In genomic region chr6:142944126-142945066, GRCh38 we compare ENCODE assay signal across 1 cellular context.
TF ChIP-seq lines count a peak whose summit lies in the region.

No MANE protein-coding gene starts in this region.

TF ChIP-seq in HepG2, 621 proteins besides CTCF, POLR2A, EP300 and RAD21 (continued from another document):
- TF ChIP-seq ZNF138 (CRISPR knock-in tag; IDR thresholded peaks at IDR 0.05; ENCODE audit: low read depth) (0 out of 2 replicates have a peak, but pooled peaks have one; percentile 40), ZNF407 (CRISPR knock-in tag; IDR thresholded peaks at IDR 0.05; ENCODE audit: not compliant biosample characterization) (peak; percentile 68), ZBTB38 (CRISPR knock-in tag; IDR thresholded peaks at IDR 0.05) (no peak), ZNF234 (CRISPR knock-in tag; conservative IDR thresholded peaks at IDR 0.05) (no peak), ZNF83 (CRISPR knock-in tag; IDR thresholded peaks at IDR 0.05; ENCODE audit: borderline replicate concordance) (no peak; the same call in 1 of the 2 replicates), ZNF331 (CRISPR knock-in tag; IDR thresholded peaks at IDR 0.05) (peak; percentile 60; the same call in 1 of the 2 replicates), ZNF879 (CRISPR knock-in tag; IDR thresholded peaks at IDR 0.05) (peak; percentile 21; the same call in 1 of the 2 replicates), LBX2 (CRISPR knock-in tag; IDR thresholded peaks at IDR 0.05; ENCODE audit: borderline replicate concordance) (peak; percentile 69; the same call in 1 of the 2 replicates), TEAD3 (CRISPR knock-in tag; optimal IDR thresholded peaks at IDR 0.05; ENCODE audit: borderline replicate concordance) (peak; percentile 67), TSC22D2 (CRISPR knock-in tag; IDR thresholded peaks at IDR 0.05; ENCODE audit: borderline replicate concordance) (no peak; the same call in 1 of the 2 replicates), KLF9 (CRISPR knock-in tag; IDR thresholded peaks at IDR 0.05; ENCODE audit: low read depth) (0 out of 2 replicates have a peak, but pooled peaks have one; percentile 55), ONECUT2 (CRISPR knock-in tag; IDR thresholded peaks at IDR 0.05) (no peak), SOX6 (IDR thresholded peaks at IDR 0.05) (no peak), SOX6 (CRISPR knock-in tag; IDR thresholded peaks at IDR 0.05) (peak; percentile 65), KDM3A (CRISPR knock-in tag; IDR thresholded peaks at IDR 0.05; ENCODE audit: low read depth) (no peak), NR1H2 (CRISPR knock-in tag; IDR thresholded peaks at IDR 0.05; ENCODE audit: borderline replicate concordance, low read depth) (no peak), GATA4 (IDR thresholded peaks at IDR 0.05; ENCODE audit: borderline replicate concordance, low read depth) (peak; percentile 43; the same call in 1 of the 2 replicates), ZNF776 (CRISPR knock-in tag; IDR thresholded peaks at IDR 0.05) (peak; percentile 80)
- TF ChIP-seq, protein P1, sequence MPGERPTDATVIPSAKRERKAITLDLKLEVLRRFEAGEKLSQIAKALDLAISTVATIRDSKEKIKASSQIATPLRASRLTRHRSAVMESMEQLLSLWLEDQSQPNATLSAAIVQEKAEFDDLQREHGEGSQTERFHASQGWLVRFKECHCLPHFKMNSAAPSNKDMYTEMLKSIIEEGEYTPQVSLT (CRISPR knock-in tag; IDR thresholded peaks at IDR 0.05; ENCODE audit: borderline replicate concordance, low read depth) = no peak; the same call in 1 of the 2 replicates
